ENCODE assay signal across 1 cellular context in the genomic region with DNA sequence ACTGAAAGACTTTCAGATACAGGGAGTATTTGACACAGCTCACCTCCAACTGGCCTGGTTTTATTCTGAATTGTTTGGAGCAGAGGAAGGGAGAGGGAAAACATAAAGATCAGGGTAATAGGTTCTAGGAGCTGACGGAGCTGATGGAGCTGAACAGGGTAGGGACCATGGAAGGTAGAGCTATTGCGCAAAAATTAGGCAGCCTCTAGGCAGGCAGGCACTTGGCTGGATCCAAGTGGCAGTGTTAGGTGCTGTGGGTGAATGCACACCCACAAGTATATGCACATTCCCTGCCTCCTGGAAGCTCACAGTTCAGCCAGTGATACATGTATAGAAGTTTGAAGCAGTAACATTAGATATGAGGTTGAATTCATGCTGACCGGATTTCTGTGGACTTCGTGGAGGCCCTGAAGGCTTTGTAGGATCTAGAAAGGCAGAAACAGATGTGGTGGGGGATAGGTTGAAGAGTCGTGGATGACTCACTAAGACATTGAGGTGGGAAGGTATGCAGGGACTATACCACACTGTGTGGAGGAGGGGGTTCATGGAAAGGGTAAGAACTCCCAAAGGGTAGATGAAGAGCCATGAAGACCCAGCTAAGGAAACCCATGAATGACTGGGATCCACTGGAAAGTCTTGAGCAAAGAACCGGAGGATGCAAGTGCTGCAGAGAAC.
TF ChIP-seq lines count a peak whose summit lies in the region.

No MANE protein-coding gene starts in this region.

TF ChIP-seq in HepG2, 621 proteins besides CTCF, POLR2A, EP300 and RAD21:
- TF ChIP-seq CEBPB (IDR thresholded peaks at IDR 0.05; ENCODE audit: borderline replicate concordance, low read depth, low read length), result peak; percentile 53; the same call in 1 of the 2 replicates
- TF ChIP-seq, protein P1, sequence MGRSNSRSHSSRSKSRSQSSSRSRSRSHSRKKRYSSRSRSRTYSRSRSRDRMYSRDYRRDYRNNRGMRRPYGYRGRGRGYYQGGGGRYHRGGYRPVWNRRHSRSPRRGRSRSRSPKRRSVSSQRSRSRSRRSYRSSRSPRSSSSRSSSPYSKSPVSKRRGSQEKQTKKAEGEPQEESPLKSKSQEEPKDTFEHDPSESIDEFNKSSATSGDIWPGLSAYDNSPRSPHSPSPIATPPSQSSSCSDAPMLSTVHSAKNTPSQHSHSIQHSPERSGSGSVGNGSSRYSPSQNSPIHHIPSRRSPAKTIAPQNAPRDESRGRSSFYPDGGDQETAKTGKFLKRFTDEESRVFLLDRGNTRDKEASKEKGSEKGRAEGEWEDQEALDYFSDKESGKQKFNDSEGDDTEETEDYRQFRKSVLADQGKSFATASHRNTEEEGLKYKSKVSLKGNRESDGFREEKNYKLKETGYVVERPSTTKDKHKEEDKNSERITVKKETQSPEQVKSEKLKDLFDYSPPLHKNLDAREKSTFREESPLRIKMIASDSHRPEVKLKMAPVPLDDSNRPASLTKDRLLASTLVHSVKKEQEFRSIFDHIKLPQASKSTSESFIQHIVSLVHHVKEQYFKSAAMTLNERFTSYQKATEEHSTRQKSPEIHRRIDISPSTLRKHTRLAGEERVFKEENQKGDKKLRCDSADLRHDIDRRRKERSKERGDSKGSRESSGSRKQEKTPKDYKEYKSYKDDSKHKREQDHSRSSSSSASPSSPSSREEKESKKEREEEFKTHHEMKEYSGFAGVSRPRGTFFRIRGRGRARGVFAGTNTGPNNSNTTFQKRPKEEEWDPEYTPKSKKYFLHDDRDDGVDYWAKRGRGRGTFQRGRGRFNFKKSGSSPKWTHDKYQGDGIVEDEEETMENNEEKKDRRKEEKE (IDR thresholded peaks at IDR 0.05), result no peak
